Comparison of ENCODE assay signal across 1 cellular context in genomic region chr6:43096451-43097097, GRCh38.
TF ChIP-seq lines count a peak whose summit lies in the region.

No MANE protein-coding gene starts in this region.

TF ChIP-seq in HepG2, 621 proteins besides CTCF, POLR2A, EP300 and RAD21 (continued from another document):
- 0 out of 2 replicates have a peak, but pooled peaks have one; percentile 23 for TF ChIP-seq UBTF (CRISPR knock-in tag; IDR thresholded peaks at IDR 0.05)
- TF ChIP-seq ZNF670 (CRISPR knock-in tag; IDR thresholded peaks at IDR 0.05; ENCODE audit: borderline replicate concordance): no peak
- TF ChIP-seq SIN3A (IDR thresholded peaks at IDR 0.05; ENCODE audit: borderline replicate concordance, low read depth, low read length): 0 out of 2 replicates have a peak, but pooled peaks have one; percentile 2
- TF ChIP-seq, protein P1, sequence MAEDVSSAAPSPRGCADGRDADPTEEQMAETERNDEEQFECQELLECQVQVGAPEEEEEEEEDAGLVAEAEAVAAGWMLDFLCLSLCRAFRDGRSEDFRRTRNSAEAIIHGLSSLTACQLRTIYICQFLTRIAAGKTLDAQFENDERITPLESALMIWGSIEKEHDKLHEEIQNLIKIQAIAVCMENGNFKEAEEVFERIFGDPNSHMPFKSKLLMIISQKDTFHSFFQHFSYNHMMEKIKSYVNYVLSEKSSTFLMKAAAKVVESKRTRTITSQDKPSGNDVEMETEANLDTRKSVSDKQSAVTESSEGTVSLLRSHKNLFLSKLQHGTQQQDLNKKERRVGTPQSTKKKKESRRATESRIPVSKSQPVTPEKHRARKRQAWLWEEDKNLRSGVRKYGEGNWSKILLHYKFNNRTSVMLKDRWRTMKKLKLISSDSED (CRISPR knock-in tag; IDR thresholded peaks at IDR 0.05): no peak
- TF ChIP-seq FUBP1 (CRISPR knock-in tag; IDR thresholded peaks at IDR 0.05; ENCODE audit: borderline replicate concordance): no peak
- peak; percentile 31; the same call in 1 of the 2 replicates for TF ChIP-seq ZFY (CRISPR knock-in tag; IDR thresholded peaks at IDR 0.05)
- TF ChIP-seq ZNF724P (CRISPR knock-in tag; IDR thresholded peaks at IDR 0.05; ENCODE audit: borderline replicate concordance): no peak
- TF ChIP-seq KDM5B (CRISPR knock-in tag; IDR thresholded peaks at IDR 0.05; ENCODE audit: borderline replicate concordance): no peak
- TF ChIP-seq SMARCC2 (IDR thresholded peaks at IDR 0.05): no peak
- TF ChIP-seq, protein P2, sequence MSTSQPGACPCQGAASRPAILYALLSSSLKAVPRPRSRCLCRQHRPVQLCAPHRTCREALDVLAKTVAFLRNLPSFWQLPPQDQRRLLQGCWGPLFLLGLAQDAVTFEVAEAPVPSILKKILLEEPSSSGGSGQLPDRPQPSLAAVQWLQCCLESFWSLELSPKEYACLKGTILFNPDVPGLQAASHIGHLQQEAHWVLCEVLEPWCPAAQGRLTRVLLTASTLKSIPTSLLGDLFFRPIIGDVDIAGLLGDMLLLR (CRISPR knock-in tag; IDR thresholded peaks at IDR 0.05): no peak
- TF ChIP-seq ZNF44 (CRISPR knock-in tag; IDR thresholded peaks at IDR 0.05): no peak
- TF ChIP-seq ZNF687 (CRISPR knock-in tag; IDR thresholded peaks at IDR 0.05): peak; percentile 69
- no peak for TF ChIP-seq ZNF749 (CRISPR knock-in tag; IDR thresholded peaks at IDR 0.05; ENCODE audit: borderline replicate concordance)
- 0 out of 2 replicates have a peak, but pooled peaks have one; percentile 28 for TF ChIP-seq SMAD1 (CRISPR knock-in tag; IDR thresholded peaks at IDR 0.05; ENCODE audit: borderline replicate concordance, low read depth)
- no peak for TF ChIP-seq ZNF432 (CRISPR knock-in tag; IDR thresholded peaks at IDR 0.05; ENCODE audit: borderline replicate concordance)
- TF ChIP-seq GPBP1L1 (CRISPR knock-in tag; IDR thresholded peaks at IDR 0.05): no peak
- TF ChIP-seq HNRNPL (IDR thresholded peaks at IDR 0.05; ENCODE audit: low read depth, low read length): no peak
- TF ChIP-seq, protein P3, sequence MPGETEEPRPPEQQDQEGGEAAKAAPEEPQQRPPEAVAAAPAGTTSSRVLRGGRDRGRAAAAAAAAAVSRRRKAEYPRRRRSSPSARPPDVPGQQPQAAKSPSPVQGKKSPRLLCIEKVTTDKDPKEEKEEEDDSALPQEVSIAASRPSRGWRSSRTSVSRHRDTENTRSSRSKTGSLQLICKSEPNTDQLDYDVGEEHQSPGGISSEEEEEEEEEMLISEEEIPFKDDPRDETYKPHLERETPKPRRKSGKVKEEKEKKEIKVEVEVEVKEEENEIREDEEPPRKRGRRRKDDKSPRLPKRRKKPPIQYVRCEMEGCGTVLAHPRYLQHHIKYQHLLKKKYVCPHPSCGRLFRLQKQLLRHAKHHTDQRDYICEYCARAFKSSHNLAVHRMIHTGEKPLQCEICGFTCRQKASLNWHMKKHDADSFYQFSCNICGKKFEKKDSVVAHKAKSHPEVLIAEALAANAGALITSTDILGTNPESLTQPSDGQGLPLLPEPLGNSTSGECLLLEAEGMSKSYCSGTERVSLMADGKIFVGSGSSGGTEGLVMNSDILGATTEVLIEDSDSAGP (CRISPR knock-in tag; IDR thresholded peaks at IDR 0.05; ENCODE audit: borderline replicate concordance): peak; percentile 28; the same call in 1 of the 2 replicates
- TF ChIP-seq ZNF205 (CRISPR knock-in tag; IDR thresholded peaks at IDR 0.05): no peak
- TF ChIP-seq ZNF577 (CRISPR knock-in tag; IDR thresholded peaks at IDR 0.05; ENCODE audit: borderline replicate concordance, low read depth): no peak
- no peak for TF ChIP-seq NCOR1 (IDR thresholded peaks at IDR 0.05; ENCODE audit: borderline replicate concordance, low read length)
- no peak for TF ChIP-seq REXO4 (CRISPR knock-in tag; IDR thresholded peaks at IDR 0.05; ENCODE audit: borderline replicate concordance)
- TF ChIP-seq PCBP2 (optimal IDR thresholded peaks at IDR 0.05; ENCODE audit: low read depth, low read length, poor library complexity, severe bottlenecking): no peak
- TF ChIP-seq HNRNPH1 (optimal IDR thresholded peaks at IDR 0.05; ENCODE audit: low read depth, low read length): no peak
- TF ChIP-seq FOXM1 (CRISPR knock-in tag; IDR thresholded peaks at IDR 0.05): no peak
- TF ChIP-seq HCFC1 (IDR thresholded peaks at IDR 0.05; ENCODE audit: low read depth, low read length): 0 out of 2 replicates have a peak, but pooled peaks have one; percentile 2
- no peak for TF ChIP-seq HOXA7 (CRISPR knock-in tag; IDR thresholded peaks at IDR 0.05)
- no peak for TF ChIP-seq HNRNPUL1 (IDR thresholded peaks at IDR 0.05; ENCODE audit: low read depth, low read length)
- TF ChIP-seq ZNF264 (CRISPR knock-in tag; IDR thresholded peaks at IDR 0.05): no peak
- TF ChIP-seq ZFP90 (CRISPR knock-in tag; IDR thresholded peaks at IDR 0.05; ENCODE audit: borderline replicate concordance): 0 out of 2 replicates have a peak, but pooled peaks have one; percentile 12
- no peak for TF ChIP-seq RNF2 (conservative IDR thresholded peaks at IDR 0.05; ENCODE audit: low read depth)
- no peak for TF ChIP-seq PRDM4 (CRISPR knock-in tag; IDR thresholded peaks at IDR 0.05; ENCODE audit: borderline replicate concordance)
- TF ChIP-seq SP4 (CRISPR knock-in tag; IDR thresholded peaks at IDR 0.05): no peak
- TF ChIP-seq EED (CRISPR knock-in tag; IDR thresholded peaks at IDR 0.05): no peak
- TF ChIP-seq ZNF292 (CRISPR knock-in tag; IDR thresholded peaks at IDR 0.05; ENCODE audit: borderline replicate concordance, low read depth): peak; percentile 81; the same call in 1 of the 2 replicates
- peak; percentile 46; the same call in 1 of the 2 replicates for TF ChIP-seq ARID4A (CRISPR knock-in tag; IDR thresholded peaks at IDR 0.05; ENCODE audit: borderline replicate concordance)
- TF ChIP-seq ZNF451 (CRISPR knock-in tag; IDR thresholded peaks at IDR 0.05): no peak
